In the genomic region with DNA sequence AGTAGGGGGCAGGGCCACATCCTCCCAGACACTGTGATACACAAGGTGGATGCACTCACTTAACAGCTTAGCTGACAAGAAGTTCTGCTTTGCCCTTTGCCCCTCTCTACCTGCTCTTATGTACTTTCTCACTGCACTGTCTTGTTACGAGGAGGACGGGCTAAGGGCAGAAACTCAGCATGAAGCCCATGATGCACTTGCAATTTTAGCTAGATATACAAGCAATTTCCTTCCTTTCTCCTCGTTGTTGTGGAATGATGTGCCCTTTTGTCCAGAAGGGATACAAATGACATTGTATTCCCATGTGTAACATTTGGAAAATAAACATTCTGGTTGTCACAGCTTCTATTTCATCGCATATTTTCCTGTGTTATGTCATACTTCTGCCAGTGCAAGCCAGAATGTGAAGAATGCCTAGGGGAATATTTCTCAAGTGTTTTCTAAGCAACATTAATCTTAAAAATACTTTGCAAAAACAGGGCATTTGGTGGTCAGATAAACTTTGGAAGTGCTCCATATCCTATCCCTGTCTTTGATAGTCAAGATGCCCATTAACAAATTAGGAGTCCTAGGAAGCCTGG, we compare ENCODE assay signal across 11 cellular contexts. TPM values are rescaled to one million over a fixed set of nuclear protein-coding genes. Genes with fewer than 3 reads are reported as not detected.
A peak's percentile ranks its signal among the peaks of the same experiment; 100 is the strongest.
DNase-seq lines count a peak whose midpoint lies in the region; TF ChIP-seq lines count a peak whose summit lies in the region.
"Had no signal": no experiment of that assay in that cellular context is flagged by ENCODE, and none has a peak within 500 bp of the region (broad histone marks: within the 10 kb centered on the region; RNA-seq: fewer than 3 reads in every experiment).

No MANE protein-coding gene starts in this region.

- peaks cover 72% of the 10 kb centered on the region for H3K4me1 ChIP-seq in left ventricle myocardium inferior

- no peaks in the 10 kb centered on the region for H3K9me3 Mint-ChIP-seq in T-helper 2 cell treated with Interferon-gamma antibody and Interleukin-4, amounts not matched to agents 5 μg/mL and 100 μg/mL, for 36 hours
- H3K9me3 Mint-ChIP-seq in activated T-helper 2 cell treated with anti-CD3 and anti-CD28 coated beads, Interferon-gamma antibody, Interleukin-2, Interleukin-4, amounts not matched to agents 10 μg/mL and 5 μg/mL and 100 μg/mL, durations not matched to agents 14 hours and 24 hours and 36 hours = no peaks in the 10 kb centered on the region
- H3K9me3 Mint-ChIP-seq: nephron had no signal

- H3K27me3 Mint-ChIP-seq in T-helper 2 cell treated with Interferon-gamma antibody and Interleukin-4, amounts not matched to agents 5 μg/mL and 100 μg/mL, for 36 hours (ENCODE audit: low read depth) = no peaks in the 10 kb centered on the region
- no peaks in the 10 kb centered on the region for H3K27me3 Mint-ChIP-seq in activated T-helper 2 cell treated with anti-CD3 and anti-CD28 coated beads, Interferon-gamma antibody, Interleukin-2, Interleukin-4, amounts not matched to agents 10 μg/mL and 5 μg/mL and 100 μg/mL, durations not matched to agents 14 hours and 24 hours and 36 hours (ENCODE audit: low read depth)

- DNase-seq in GM03348 (ENCODE audit: low spot score) (peak; percentile 1), astrocyte of the hippocampus (ENCODE audit: low read depth, low spot score) (peak; percentile 66), left ventricle myocardium inferior (no peak), renal cortical epithelial cell (ENCODE audit: low read depth) (peak; percentile 83), NCI-H69 (lab: John Stamatoyannopoulos, UW) (no peak)
- DNase-seq in T-helper 2 cell treated with Interferon-gamma antibody and Interleukin-4, amounts not matched to agents 5 μg/mL and 100 μg/mL, for 36 hours (ENCODE audit: low spot score) = no peak
- DNase-seq in activated T-helper 2 cell treated with anti-CD3 and anti-CD28 coated beads, Interferon-gamma antibody, Interleukin-2, Interleukin-4, amounts not matched to agents 10 μg/mL and 5 μg/mL and 100 μg/mL, durations not matched to agents 14 hours and 24 hours and 36 hours (ENCODE audit: low spot score) = no peak
- no peak for DNase-seq in activated CD8-positive, alpha-beta memory T cell treated with anti-CD3 and anti-CD28 coated beads for 24 hours
- DNase-seq: activated CD8-positive, alpha-beta T cell treated with anti-CD3 and anti-CD28 coated beads, Interleukin-2, amount 10 ng/mL, durations not matched to agents 7 days and 5 days; NCI-H1105 treated with DMSO at 0.1 percent for 48 hours had no signal

- no peak overlapping the region for H3K27ac Mint-ChIP-seq in T-helper 2 cell treated with Interferon-gamma antibody and Interleukin-4, amounts not matched to agents 5 μg/mL and 100 μg/mL, for 36 hours
- H3K27ac Mint-ChIP-seq in activated T-helper 2 cell treated with anti-CD3 and anti-CD28 coated beads, Interferon-gamma antibody, Interleukin-2, Interleukin-4, amounts not matched to agents 10 μg/mL and 5 μg/mL and 100 μg/mL, durations not matched to agents 14 hours and 24 hours and 36 hours = no peak overlapping the region
- H3K27ac Mint-ChIP-seq: activated CD8-positive, alpha-beta T cell treated with anti-CD3 and anti-CD28 coated beads, Interleukin-2, amount 10 ng/mL, durations not matched to agents 7 days and 5 days had no signal

- no peak for TF ChIP-seq CTCF in left ventricle myocardium inferior (IDR thresholded peaks at IDR 0.05; ENCODE audit: borderline replicate concordance)

- H3K27me3 ChIP-seq in left ventricle myocardium inferior (ENCODE audit: low read depth) = no peaks in the 10 kb centered on the region

- H3K4me3 Mint-ChIP-seq in T-helper 2 cell treated with Interferon-gamma antibody and Interleukin-4, amounts not matched to agents 5 μg/mL and 100 μg/mL, for 36 hours = no peak overlapping the region
- H3K4me3 Mint-ChIP-seq in activated T-helper 2 cell treated with anti-CD3 and anti-CD28 coated beads, Interferon-gamma antibody, Interleukin-2, Interleukin-4, amounts not matched to agents 10 μg/mL and 5 μg/mL and 100 μg/mL, durations not matched to agents 14 hours and 24 hours and 36 hours (ENCODE audit: low read depth) = no peak overlapping the region
- H3K4me3 Mint-ChIP-seq: activated CD8-positive, alpha-beta T cell treated with anti-CD3 and anti-CD28 coated beads, Interleukin-2, amount 10 ng/mL, durations not matched to agents 7 days and 5 days; nephron had no signal

- H3K4me1 Mint-ChIP-seq in T-helper 2 cell treated with Interferon-gamma antibody and Interleukin-4, amounts not matched to agents 5 μg/mL and 100 μg/mL, for 36 hours (ENCODE audit: low read depth) = peaks cover 19% of the 10 kb centered on the region
- peaks cover 29% of the 10 kb centered on the region for H3K4me1 Mint-ChIP-seq in activated T-helper 2 cell treated with anti-CD3 and anti-CD28 coated beads, Interferon-gamma antibody, Interleukin-2, Interleukin-4, amounts not matched to agents 10 μg/mL and 5 μg/mL and 100 μg/mL, durations not matched to agents 14 hours and 24 hours and 36 hours (ENCODE audit: low read depth)
- H3K4me1 Mint-ChIP-seq: nephron had no signal

- intact Hi-C loops in left ventricle myocardium inferior (cut with micrococcal nuclease) = no loop called here
- intact Hi-C loops in activated T-helper 2 cell treated with anti-CD3 and anti-CD28 coated beads, Interferon-gamma antibody, Interleukin-2, Interleukin-4, amounts not matched to agents 10 μg/mL and 5 μg/mL and 100 μg/mL, durations not matched to agents 14 hours and 24 hours and 36 hours (cut with micrococcal nuclease) = no loop called here

- no peaks in the 10 kb centered on the region for H3K36me3 Mint-ChIP-seq in T-helper 2 cell treated with Interferon-gamma antibody and Interleukin-4, amounts not matched to agents 5 μg/mL and 100 μg/mL, for 36 hours (ENCODE audit: low read depth)
- peaks cover 34% of the 10 kb centered on the region for H3K36me3 Mint-ChIP-seq in activated T-helper 2 cell treated with anti-CD3 and anti-CD28 coated beads, Interferon-gamma antibody, Interleukin-2, Interleukin-4, amounts not matched to agents 10 μg/mL and 5 μg/mL and 100 μg/mL, durations not matched to agents 14 hours and 24 hours and 36 hours (ENCODE audit: low read depth)

- H3K27ac ChIP-seq in left ventricle myocardium inferior (replicated peaks) = peak overlapping the region; percentile 91

- no peaks in the 10 kb centered on the region for H3K36me3 ChIP-seq in left ventricle myocardium inferior

- H3K9me3 ChIP-seq in left ventricle myocardium inferior (replicated peaks) = no peaks in the 10 kb centered on the region

- peak overlapping the region; percentile 38 for H3K4me3 ChIP-seq in left ventricle myocardium inferior

RNA-seq across cellular contexts. Expression of a gene that starts 47.2 kb away (rescaled TPM):
- 113 TPM for total RNA-seq in left ventricle myocardium inferior
- 9.9 and 137 TPM in 2 replicates for total RNA-seq in renal cortical epithelial cell
- 202 and 207 TPM in 2 replicates for total RNA-seq in activated T-helper 2 cell treated with anti-CD3 and anti-CD28 coated beads, Interferon-gamma antibody, Interleukin-2, Interleukin-4, amounts not matched to agents 10 μg/mL and 5 μg/mL and 100 μg/mL, durations not matched to agents 14 hours and 24 hours and 36 hours
- total RNA-seq: activated CD8-positive, alpha-beta T cell treated with anti-CD3 and anti-CD28 coated beads, Interleukin-2, amount 10 ng/mL, durations not matched to agents 7 days and 5 days had no signal

Comparison
In these comparisons a context has a peak if more than half of its experiments do, and no peak if none do; other contexts are left out.
1. DNase-seq: peak in GM03348 (single experiment), astrocyte of the hippocampus (single experiment) and renal cortical epithelial cell (single experiment); none in left ventricle myocardium inferior (single experiment), T-helper 2 cell treated with Interferon-gamma antibody and Interleukin-4, amounts not matched to agents 5 μg/mL and 100 μg/mL, for 36 hours (single experiment), NCI-H69 (single experiment), activated T-helper 2 cell treated with anti-CD3 and anti-CD28 coated beads, Interferon-gamma antibody, Interleukin-2, Interleukin-4, amounts not matched to agents 10 μg/mL and 5 μg/mL and 100 μg/mL, durations not matched to agents 14 hours and 24 hours and 36 hours (single experiment) and activated CD8-positive, alpha-beta memory T cell treated with anti-CD3 and anti-CD28 coated beads for 24 hours (single experiment).